ENCODE assay signal across 8 cellular contexts in genomic region chr9:96612105-96612965, GRCh38. TPM values are rescaled to one million over a fixed set of nuclear protein-coding genes. Genes with fewer than 3 reads are reported as not detected.
DNase-seq lines count a peak whose midpoint lies in the region; ATAC-seq lines count a peak whose summit lies in the region.

No MANE protein-coding gene starts in this region.

- peaks cover 4% of the 10 kb centered on the region for H3K4me1 ChIP-seq in mesendoderm (ENCODE audit: control insufficient read depth, low read depth, low read length)

- no peak overlapping the region for H4K8ac ChIP-seq in mesendoderm (ENCODE audit: low read depth, low read length)

- no peak overlapping the region for H3K27ac ChIP-seq in mesendoderm (ENCODE audit: low read depth, low read length)

- H2BK5ac ChIP-seq in mesendoderm (ENCODE audit: low read length), result no peak overlapping the region

- ATAC-seq in GM19324 (IDR thresholded peaks at IDR 0.05; ENCODE audit: low FRiP score, unreplicated experiment) (no peak), HG02981 (IDR thresholded peaks at IDR 0.05; ENCODE audit: unreplicated experiment) (no peak)

- in situ Hi-C loops in Caki2 (cut with HindIII; ENCODE audit: low pct_unique_long_range_greater_than_20kb, low sequenced_read_pairs), result no loop called here

- H3K4me2 ChIP-seq in mesendoderm (ENCODE audit: low read length), result no peak overlapping the region

- no peak overlapping the region for H3K23ac ChIP-seq in mesendoderm (ENCODE audit: low read length)

- H3K4me3 ChIP-seq in mesendoderm (ENCODE audit: low read length), result no peak overlapping the region

- no peak overlapping the region for H3K56ac ChIP-seq in mesendoderm (ENCODE audit: low read length)

- peak overlapping the region; percentile 26 for H3K9ac ChIP-seq in mesendoderm (ENCODE audit: low read length)

- peaks cover 41% of the 10 kb centered on the region for H3K79me2 ChIP-seq in mesendoderm (ENCODE audit: control insufficient read depth, insufficient read depth, low read length)

- no peak overlapping the region for H3K4ac ChIP-seq in mesendoderm (ENCODE audit: low read depth, low read length)

- H2BK15ac ChIP-seq in mesendoderm (replicated peaks; ENCODE audit: low read depth), result no peak overlapping the region

- no peak overlapping the region for H3K18ac ChIP-seq in mesendoderm (ENCODE audit: low read length)

- no peak overlapping the region for H2AK5ac ChIP-seq in mesendoderm (ENCODE audit: low read length)

- no CpG with 5 or more reads among the region's 12 CpGs for WGBS in mesendoderm (ENCODE audit: extremely low coverage, insufficient coverage, low lambda C conversion rate)

- H3K36me3 ChIP-seq in mesendoderm (ENCODE audit: control insufficient read depth, insufficient read depth, low read length), result no peaks in the 10 kb centered on the region

- no peaks in the 10 kb centered on the region for H3K27me3 ChIP-seq in mesendoderm (ENCODE audit: insufficient read depth, low read length, poor library complexity)

- no peak overlapping the region for H2BK120ac ChIP-seq in mesendoderm (ENCODE audit: low read depth, low read length)

- H3K79me1 ChIP-seq in mesendoderm (ENCODE audit: low read length), result peaks cover 11% of the 10 kb centered on the region

- H4K5ac ChIP-seq in mesendoderm (ENCODE audit: low read length), result no peak overlapping the region

- DNase-seq in Caki2 (ENCODE audit: low read depth) (peak; percentile 52), NCI-H2171 treated with DMSO at 0.1 percent for 48 hours (lab: John Stamatoyannopoulos, UW) (peak; percentile 66), ecto neural progenitor cell (ENCODE audit: low spot score) (peak; percentile 54), mesendoderm (peak; percentile 18), OCI-M2 (lab: John Stamatoyannopoulos, UW; ENCODE audit: unreplicated experiment) (no peak), NOMO-1 treated with DMSO at 0.1 percent for 48 hours (lab: John Stamatoyannopoulos, UW; ENCODE audit: unreplicated experiment) (no peak)

RNA-seq across cellular contexts. Expression of gene CDC14B, which starts 7.3 kb away (rescaled TPM):
- total RNA-seq in Caki2 (2014; rRNA removed; shearing (Covaris generic); ENCODE audit: low replicate concordance), result 15.1 and 19.9 TPM in 2 replicates
- 26.9 TPM for polyA plus RNA-seq in mesendoderm (2013, experiment 1 of 2)
- 26.3 TPM for polyA plus RNA-seq in mesendoderm (2013, experiment 2 of 2)

RNA-seq across cellular contexts. Expression of gene PRXL2C, which starts 42.8 kb away (rescaled TPM):
- total RNA-seq in Caki2 (2014; rRNA removed; shearing (Covaris generic); ENCODE audit: low replicate concordance), result 17.0 and 24.2 TPM in 2 replicates
- polyA plus RNA-seq in mesendoderm (2013, experiment 1 of 2), result 5.2 TPM
- 5.4 TPM for polyA plus RNA-seq in mesendoderm (2013, experiment 2 of 2)

Comparison
In these comparisons a context has a peak if more than half of its experiments do, and no peak if none do; other contexts are left out.
1. DNase-seq: peak in Caki2 (single experiment), NCI-H2171 treated with DMSO at 0.1 percent for 48 hours (single experiment), ecto neural progenitor cell (single experiment) and mesendoderm (single experiment); none in OCI-M2 (single experiment) and NOMO-1 treated with DMSO at 0.1 percent for 48 hours (single experiment).